Comparison of ENCODE assay signal across 1 cellular context in the genomic region with DNA sequence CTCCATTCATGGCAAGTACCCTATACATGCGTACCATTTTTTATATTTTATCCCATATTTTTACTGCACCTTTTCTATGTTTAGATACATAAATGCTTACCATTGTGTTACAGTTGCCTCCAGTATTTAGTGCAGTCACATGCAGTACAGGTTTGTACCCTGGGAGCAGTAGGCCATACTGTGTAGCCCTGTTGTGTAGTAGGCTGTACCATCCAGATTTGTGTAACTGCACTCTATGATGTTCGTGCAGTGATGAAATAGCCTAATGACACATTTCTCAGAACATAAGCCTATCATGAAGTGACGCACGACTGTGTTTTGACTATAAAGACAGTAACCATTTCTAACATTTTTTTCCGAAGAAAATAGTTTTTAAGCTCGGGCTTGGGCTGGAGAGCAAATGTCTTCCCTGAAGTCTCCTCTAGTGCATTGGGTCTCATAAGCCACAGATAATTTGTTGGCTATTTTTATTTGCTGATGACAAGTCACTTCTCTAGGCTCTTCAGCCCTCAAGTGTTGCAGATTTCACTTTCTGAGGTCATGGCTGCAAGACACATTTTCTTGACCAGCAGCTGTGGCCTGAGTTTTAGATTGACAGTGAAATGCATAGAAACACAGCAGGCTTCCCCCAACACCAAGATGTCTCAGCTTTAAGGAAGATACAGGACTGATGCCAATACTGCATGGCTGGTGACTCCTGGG.
TF ChIP-seq lines count a peak whose summit lies in the region.

No MANE protein-coding gene starts in this region.

TF ChIP-seq in HepG2, 621 proteins besides CTCF, POLR2A, EP300 and RAD21:
- TF ChIP-seq MYC (CRISPR knock-in tag; IDR thresholded peaks at IDR 0.05; ENCODE audit: borderline replicate concordance) (no peak), ZNF17 (CRISPR knock-in tag; IDR thresholded peaks at IDR 0.05) (no peak)
